ENCODE assay signal across 8 cellular contexts in genomic region chr11:128733440-128734115, GRCh38. TPM values are rescaled to one million over a fixed set of nuclear protein-coding genes. Genes with fewer than 3 reads are reported as not detected.
DNase-seq lines count a peak whose midpoint lies in the region; ATAC-seq and TF ChIP-seq lines count a peak whose summit lies in the region.

No MANE protein-coding gene starts in this region.

- peak overlapping the region; percentile 97 for H3K4me2 ChIP-seq in KMS-11

- H4K20me1 ChIP-seq in KMS-11 (ENCODE audit: insufficient read depth): no peaks in the 10 kb centered on the region

- H3K27ac ChIP-seq in KMS-11: peak overlapping the region; percentile 73
- no peak overlapping the region for H3K27ac ChIP-seq in gastrocnemius medialis
- no peak overlapping the region for H3K27ac ChIP-seq in SJCRH30

- peaks cover 21% of the 10 kb centered on the region for H3K36me3 Mint-ChIP-seq in stimulated activated effector memory CD8-positive, alpha-beta T cell treated with anti-CD3 and anti-CD28 coated beads, Interleukin-12 subunit alpha, Interleukin-12 subunit beta, amount 100 ng/mL, for 72 hours

- no peaks in the 10 kb centered on the region for H3K9me3 Mint-ChIP-seq in stimulated activated effector memory CD8-positive, alpha-beta T cell treated with anti-CD3 and anti-CD28 coated beads, Interleukin-12 subunit alpha, Interleukin-12 subunit beta, amount 100 ng/mL, for 72 hours

- H3K27ac Mint-ChIP-seq in stimulated activated effector memory CD8-positive, alpha-beta T cell treated with anti-CD3 and anti-CD28 coated beads, Interleukin-12 subunit alpha, Interleukin-12 subunit beta, amount 100 ng/mL, for 72 hours: peak overlapping the region; percentile 83

- H3K36me3 ChIP-seq in KMS-11 (ENCODE audit: insufficient read depth) (no peaks in the 10 kb centered on the region), gastrocnemius medialis (no peaks in the 10 kb centered on the region), SJCRH30 (no peaks in the 10 kb centered on the region)

- DNase-seq in stimulated activated CD4-positive, alpha-beta T cell treated with anti-CD3 and anti-CD28 coated beads, Interleukin-15, amount 100 ng/mL, for 24 hours: peak; percentile 51
- DNase-seq in stimulated activated CD4-positive, alpha-beta T cell treated with anti-CD3 and anti-CD28 coated beads, Interleukin-12 subunit alpha, Interleukin-12 subunit beta, amount 100 ng/mL, for 4 hours: no peak
- DNase-seq in choroid plexus epithelial cell (ENCODE audit: low read depth) (peak; percentile 70), gastrocnemius medialis (no peak), SJCRH30 (no peak)
- no peak for DNase-seq in stimulated activated effector memory CD8-positive, alpha-beta T cell treated with anti-CD3 and anti-CD28 coated beads, Interleukin-12 subunit alpha, Interleukin-12 subunit beta, amount 100 ng/mL, for 72 hours (ENCODE audit: low spot score in 2 of 2)
- DNase-seq in activated CD4-positive, CD25-positive, alpha-beta regulatory T cell (lab: John Stamatoyannopoulos, UW): no peak

- H3K79me2 ChIP-seq in KMS-11 (ENCODE audit: insufficient read depth, low read depth): 0 out of 2 replicates have a peak, but pooled peaks cover 4% of the 10 kb centered on the region

- peaks cover 96% of the 10 kb centered on the region for H3K4me1 Mint-ChIP-seq in stimulated activated effector memory CD8-positive, alpha-beta T cell treated with anti-CD3 and anti-CD28 coated beads, Interleukin-12 subunit alpha, Interleukin-12 subunit beta, amount 100 ng/mL, for 72 hours

- peak overlapping the region; percentile 71 for H3K4me3 Mint-ChIP-seq in stimulated activated effector memory CD8-positive, alpha-beta T cell treated with anti-CD3 and anti-CD28 coated beads, Interleukin-12 subunit alpha, Interleukin-12 subunit beta, amount 100 ng/mL, for 72 hours

- H3K4me3 ChIP-seq in KMS-11 (IDR thresholded peaks at IDR 0.05; ENCODE audit: insufficient read depth, low read depth, low read length): no peak overlapping the region
- H3K4me3 ChIP-seq in choroid plexus epithelial cell (ENCODE audit: low read depth, low read length): no peak overlapping the region
- no peak overlapping the region for H3K4me3 ChIP-seq in gastrocnemius medialis
- H3K4me3 ChIP-seq in SJCRH30: no peak overlapping the region

- TF ChIP-seq CTCF in KMS-11 (conservative IDR thresholded peaks at IDR 0.05; ENCODE audit: low read depth, low read length) (no peak), choroid plexus epithelial cell (conservative IDR thresholded peaks at IDR 0.05; ENCODE audit: low read depth, low read length) (no peak), gastrocnemius medialis (IDR thresholded peaks at IDR 0.05 in 4 of 5, conservative IDR thresholded peaks at IDR 0.05 in 1 of 5) (no peak)

- peak overlapping the region; percentile 32; the same call in 1 of the 2 replicates for H3K9ac ChIP-seq in KMS-11

- H3K9me3 ChIP-seq in gastrocnemius medialis (no peaks in the 10 kb centered on the region), SJCRH30 (replicated peaks) (no peaks in the 10 kb centered on the region)

- H3K27me3 ChIP-seq in KMS-11 (ENCODE audit: insufficient read depth, low read depth) (no peaks in the 10 kb centered on the region), gastrocnemius medialis (no peaks in the 10 kb centered on the region), SJCRH30 (no peaks in the 10 kb centered on the region)

- TF ChIP-seq POLR2A in gastrocnemius medialis (IDR thresholded peaks at IDR 0.05): no peak

- intact Hi-C loops in gastrocnemius medialis (cut with DNase I; ENCODE audit: low total_unique reads): no loop called here

- ATAC-seq in stimulated activated effector memory CD8-positive, alpha-beta T cell treated with anti-CD3 and anti-CD28 coated beads, Interleukin-12 subunit alpha, Interleukin-12 subunit beta, amount 100 ng/mL, for 72 hours: peak; percentile 60
- no peak for ATAC-seq in gastrocnemius medialis

- in situ Hi-C loops in gastrocnemius medialis (cut with MboI; ENCODE audit: low sequenced_read_pairs in 4 of 4): no loop called here

- H2AFZ ChIP-seq in KMS-11 (ENCODE audit: low read depth): peak overlapping the region; percentile 44; the same call in 1 of the 2 replicates

- H3K4me1 ChIP-seq in KMS-11 (ENCODE audit: low read depth, poor library complexity, severe bottlenecking) (peaks cover 99% of the 10 kb centered on the region), gastrocnemius medialis (peaks cover 10 to 23% of the 10 kb centered on the region in 2 donors), SJCRH30 (no peaks in the 10 kb centered on the region)

RNA-seq across cellular contexts. Expression of gene FLI1, which starts 39.7 kb away (rescaled TPM):
- total RNA-seq in gastrocnemius medialis: 10 to 100 TPM in 2 of 4 donors, 1 to 10 TPM in 2; 8.4 to 16.5 (median 10.1) TPM
- 3.2 and 4.1 TPM in 2 replicates for total RNA-seq in SJCRH30 (2014; rRNA removed; shearing (Covaris generic))

Comparison
In these comparisons a context has a peak if more than half of its experiments do, and no peak if none do; other contexts are left out.
1. DNase-seq: peak in stimulated activated CD4-positive, alpha-beta T cell treated with anti-CD3 and anti-CD28 coated beads, Interleukin-15, amount 100 ng/mL, for 24 hours (single experiment) and choroid plexus epithelial cell (single experiment); none in stimulated activated CD4-positive, alpha-beta T cell treated with anti-CD3 and anti-CD28 coated beads, Interleukin-12 subunit alpha, Interleukin-12 subunit beta, amount 100 ng/mL, for 4 hours (single experiment), stimulated activated effector memory CD8-positive, alpha-beta T cell treated with anti-CD3 and anti-CD28 coated beads, Interleukin-12 subunit alpha, Interleukin-12 subunit beta, amount 100 ng/mL, for 72 hours (0 of 2), gastrocnemius medialis (0 of 2), activated CD4-positive, CD25-positive, alpha-beta regulatory T cell (0 of 4) and SJCRH30 (0 of 2).